10 cellular contexts compared by ENCODE assay signal in genomic region chr1:7313081-7313546, GRCh38.
DNase-seq lines count a peak whose midpoint lies in the region; ATAC-seq, FAIRE-seq and TF ChIP-seq lines count a peak whose summit lies in the region.
"Had no signal": no experiment of that assay in that cellular context is flagged by ENCODE, and none has a peak within 500 bp of the region (broad histone marks: within the 10 kb centered on the region; RNA-seq: fewer than 3 reads in every experiment).

No MANE protein-coding gene starts in this region.

- H3K9me3 ChIP-seq in BE2C = no peaks in the 10 kb centered on the region
- no peaks in the 10 kb centered on the region for H3K9me3 ChIP-seq in WERI-Rb-1 (ENCODE audit: severe bottlenecking)

- no peak for FAIRE-seq in frontal cortex (lab: Jason Lieb, UNC)

- H3K36me3 ChIP-seq in BE2C (no peaks in the 10 kb centered on the region), WERI-Rb-1 (no peaks in the 10 kb centered on the region)

- no peak for ATAC-seq in GM18511 (IDR thresholded peaks at IDR 0.05; ENCODE audit: unreplicated experiment)
- ATAC-seq: psoas muscle had no signal

- H3K4me3 ChIP-seq in BE2C (ENCODE audit: low read depth, low read length) = no peak overlapping the region
- no peak overlapping the region for H3K4me3 ChIP-seq in WERI-Rb-1 (ENCODE audit: low read depth, low read length)
- H3K4me3 ChIP-seq: psoas muscle had no signal

- DNase-seq in BE2C = peak; percentile 81
- DNase-seq in NCI-H146 (lab: John Stamatoyannopoulos, UW) = peak; percentile 60
- peak; percentile 11 for DNase-seq in kidney tubule cell (ENCODE audit: low spot score)
- DNase-seq in WERI-Rb-1 = no peak
- DNase-seq in Kasumi-1 (lab: John Stamatoyannopoulos, UW) = no peak
- DNase-seq in frontal cortex (ENCODE audit: low spot score in 2 of 2) = no peak
- DNase-seq: activated naive CD8-positive, alpha-beta T cell treated with anti-CD3 and anti-CD28 coated beads for 36 hours; psoas muscle had no signal

- H3K27ac ChIP-seq in VCaP (peak overlapping the region; percentile 73), WERI-Rb-1 (no peak overlapping the region)
- H3K27ac ChIP-seq: psoas muscle had no signal

- peaks cover 3% of the 10 kb centered on the region; the same call in 1 of the 2 replicates for H3K4me1 ChIP-seq in BE2C
- H3K4me1 ChIP-seq: psoas muscle had no signal

- H3K27me3 ChIP-seq in BE2C = no peaks in the 10 kb centered on the region
- no peaks in the 10 kb centered on the region for H3K27me3 ChIP-seq in WERI-Rb-1 (ENCODE audit: insufficient read depth, low read depth, severe bottlenecking)

- TF ChIP-seq CTCF in BE2C (IDR thresholded peaks at IDR 0.05; ENCODE audit: low read depth, low read length) (no peak), VCaP (conservative IDR thresholded peaks at IDR 0.05) (no peak), WERI-Rb-1 (IDR thresholded peaks at IDR 0.05; ENCODE audit: low read depth, low read length) (no peak)

Comparison
In these comparisons a context has a peak if more than half of its experiments do, and no peak if none do; other contexts are left out.
1. DNase-seq: peak in BE2C (single experiment), NCI-H146 (single experiment) and kidney tubule cell (single experiment); none in WERI-Rb-1 (single experiment), Kasumi-1 (0 of 2) and frontal cortex (0 of 2).